In genomic region chr6:49479308-49480004, GRCh38 we compare ENCODE assay signal across 23 cellular contexts. TPM values are rescaled to one million over a fixed set of nuclear protein-coding genes. Genes with fewer than 3 reads are reported as not detected.
"Had no signal": no experiment of that assay in that cellular context is flagged by ENCODE, and none has a peak within 500 bp of the region (broad histone marks: within the 10 kb centered on the region; RNA-seq: fewer than 3 reads in every experiment).

No MANE protein-coding gene starts in this region.

- H3K9me3 Mint-ChIP-seq: activated T-cell treated with anti-CD3 and anti-CD28 coated beads, Interleukin-2, amount 50 U/mL, for 72 hours; memory B cell; naive thymus-derived CD4-positive, alpha-beta T cell; neural progenitor cell; stimulated activated memory B cell treated with anti-CD40 and anti-IgM and Interleukin-4, amounts not matched to agents 10 μg/mL and 1 μg/mL and 100 μg/mL, for 72 hours; T-helper 1 cell treated with Interleukin-12 subunit alpha and Interleukin-12 subunit beta and Interleukin-4 antibody, amounts not matched to agents 30 μg/mL and 1 μg/mL, for 36 hours had no signal

- H3K4me3 ChIP-seq: adrenal gland, gastrocnemius medialis, neural progenitor cell, sigmoid colon, spleen, thoracic aorta, upper lobe of right lung had no signal

- H3K4me3 Mint-ChIP-seq: activated T-cell treated with anti-CD3 and anti-CD28 coated beads, Interleukin-2, amount 50 U/mL, for 72 hours; memory B cell; naive thymus-derived CD4-positive, alpha-beta T cell; neural progenitor cell; stimulated activated memory B cell treated with anti-CD40 and anti-IgM and Interleukin-4, amounts not matched to agents 10 μg/mL and 1 μg/mL and 100 μg/mL, for 72 hours; T-helper 1 cell treated with Interleukin-12 subunit alpha and Interleukin-12 subunit beta and Interleukin-4 antibody, amounts not matched to agents 30 μg/mL and 1 μg/mL, for 36 hours had no signal

- H3K27ac Mint-ChIP-seq: activated naive CD4-positive, alpha-beta T cell treated with anti-CD3 and anti-CD28 coated beads, Interleukin-2, amount 50 U/mL, for 72 hours; activated T-cell treated with anti-CD3 and anti-CD28 coated beads, Interleukin-2, amount 50 U/mL, for 72 hours; memory B cell; naive thymus-derived CD4-positive, alpha-beta T cell; neural progenitor cell; stimulated activated memory B cell treated with anti-CD40 and anti-IgM and Interleukin-4, amounts not matched to agents 10 μg/mL and 1 μg/mL and 100 μg/mL, for 72 hours; T-helper 1 cell treated with Interleukin-12 subunit alpha and Interleukin-12 subunit beta and Interleukin-4 antibody, amounts not matched to agents 30 μg/mL and 1 μg/mL, for 36 hours had no signal

- DNase-seq: activated CD4-positive, alpha-beta T cell treated with anti-CD3 and anti-CD28 coated beads, Interleukin-2, amount 50 U/mL, for 4 hours; activated gamma-delta T cell; activated T-cell treated with anti-CD3 and anti-CD28 coated beads, Interleukin-2, amount 50 U/mL, for 72 hours; adrenal gland; gastrocnemius medialis; head of caudate nucleus; naive thymus-derived CD4-positive, alpha-beta T cell; sigmoid colon; spleen; stimulated activated CD4-positive, alpha-beta T cell treated with anti-CD3 and anti-CD28 coated beads, Interleukin-4, amount 100 ng/mL, for 4 hours; upper lobe of right lung had no signal

- H3K36me3 ChIP-seq: gastrocnemius medialis, thoracic aorta, upper lobe of right lung had no signal

- H3K27ac ChIP-seq: adrenal gland, gastrocnemius medialis, neural progenitor cell, sigmoid colon, spleen, thoracic aorta, upper lobe of right lung had no signal

- H3K4me1 Mint-ChIP-seq: memory B cell; neural progenitor cell; stimulated activated memory B cell treated with anti-CD40 and anti-IgM and Interleukin-4, amounts not matched to agents 10 μg/mL and 1 μg/mL and 100 μg/mL, for 72 hours had no signal

- H3K4me1 ChIP-seq: adrenal gland, gastrocnemius medialis, neural progenitor cell, sigmoid colon, spleen, upper lobe of right lung had no signal

- ATAC-seq: activated naive CD4-positive, alpha-beta T cell treated with anti-CD3 and anti-CD28 coated beads, Interleukin-2, amount 50 U/mL, for 72 hours; activated T-cell treated with anti-CD3 and anti-CD28 coated beads, Interleukin-2, amount 50 U/mL, for 72 hours; gastrocnemius medialis; naive thymus-derived CD4-positive, alpha-beta T cell; stimulated activated memory B cell treated with anti-CD40 and anti-IgM and Interleukin-4, amounts not matched to agents 10 μg/mL and 1 μg/mL and 100 μg/mL, for 72 hours; upper lobe of right lung had no signal

- H3K27me3 ChIP-seq: adrenal gland, gastrocnemius medialis, neural progenitor cell, sigmoid colon, spleen, upper lobe of right lung had no signal

- H3K9me3 ChIP-seq: adrenal gland, gastrocnemius medialis, sigmoid colon, spleen, thoracic aorta, upper lobe of right lung had no signal

- H3K27me3 Mint-ChIP-seq: memory B cell; naive thymus-derived CD4-positive, alpha-beta T cell; stimulated activated memory B cell treated with anti-CD40 and anti-IgM and Interleukin-4, amounts not matched to agents 10 μg/mL and 1 μg/mL and 100 μg/mL, for 72 hours had no signal

RNA-seq across cellular contexts. Expression of gene GLYATL3, which starts 20.3 kb away (rescaled TPM):
- total RNA-seq: activated CD8-positive, alpha-beta memory T cell treated with anti-CD3 and anti-CD28 coated beads for 36 hours; activated naive CD4-positive, alpha-beta T cell treated with anti-CD3 and anti-CD28 coated beads, Interleukin-2, amount 50 U/mL, for 72 hours; activated T-cell treated with anti-CD3 and anti-CD28 coated beads, Interleukin-2, amount 50 U/mL, for 72 hours; adrenal gland; cardiac septum; epithelial cell of proximal tubule; gastrocnemius medialis; liver; mucosa of gallbladder; naive thymus-derived CD4-positive, alpha-beta T cell; osteoblast; sigmoid colon; spleen; thoracic aorta; upper lobe of right lung had no signal
